ENCODE assay signal across 10 cellular contexts in genomic region chr3:49917806-49918589, GRCh38. TPM values are rescaled to one million over a fixed set of nuclear protein-coding genes. Genes with fewer than 3 reads are reported as not detected.
"Had no signal": no experiment of that assay in that cellular context is flagged by ENCODE, and none has a peak within 500 bp of the region (broad histone marks: within the 10 kb centered on the region; RNA-seq: fewer than 3 reads in every experiment).

No MANE protein-coding gene starts in this region.

RNA-seq across cellular contexts. Expression of gene CAMKV, which starts 48.3 kb away (rescaled TPM):
- total RNA-seq: esophagus mucosa, heart left ventricle, kidney epithelial cell, lower leg skin, mesothelial cell of epicardium, omental fat pad, right atrium auricular region, smooth muscle cell, ureter had no signal
- polyA plus RNA-seq: heart left ventricle, immature natural killer cell, smooth muscle cell had no signal
